Comparison of ENCODE assay signal across 8 cellular contexts in genomic region chr4:54657194-54657555, GRCh38. TPM values are rescaled to one million over a fixed set of nuclear protein-coding genes. Genes with fewer than 3 reads are reported as not detected.
DNase-seq lines count a peak whose midpoint lies in the region; ATAC-seq and TF ChIP-seq lines count a peak whose summit lies in the region.

No MANE protein-coding gene starts in this region.

- no peak for TF ChIP-seq CTCF in glutamatergic neuron (IDR thresholded peaks at IDR 0.05; ENCODE audit: partially characterized antibody, unreplicated experiment)

- H3K4me1 ChIP-seq in GM23248 (ENCODE audit: insufficient read depth) (peaks cover 25% of the 10 kb centered on the region), skeletal muscle satellite cell (ENCODE audit: control insufficient read depth, insufficient read depth, low read length) (peaks cover 31% of the 10 kb centered on the region)

- no peaks in the 10 kb centered on the region for H3K36me3 ChIP-seq in GM23248 (ENCODE audit: low read depth)
- no peaks in the 10 kb centered on the region for H3K36me3 ChIP-seq in skeletal muscle satellite cell (ENCODE audit: insufficient read depth, low read length)

- H2AFZ ChIP-seq in GM23248 = peak overlapping the region; percentile 70

- H3K4me3 ChIP-seq in GM23248 = peak overlapping the region; percentile 71
- H3K4me3 ChIP-seq in skeletal muscle satellite cell (ENCODE audit: low read length) = no peak overlapping the region

- no peak for DNase-seq in GM23248
- peak; percentile 87 for DNase-seq in NCI-H526 treated with DMSO at 0.1 percent for 48 hours (lab: John Stamatoyannopoulos, UW)
- no peak for DNase-seq in glutamatergic neuron
- no peak for DNase-seq in stimulated activated CD4-positive, alpha-beta T cell treated with anti-CD3 and anti-CD28 coated beads, Interleukin-4, amount 100 ng/mL, for 4 hours
- no peak for DNase-seq in activated effector memory CD4-positive, alpha-beta T cell treated with anti-CD3 and anti-CD28 coated beads, Interleukin-2, amount 50 U/mL, for 16 hours
- DNase-seq in sciatic nerve (ENCODE audit: low spot score) = no peak
- no peak for DNase-seq in KG1 (lab: John Stamatoyannopoulos, UW)

- peaks cover 9% of the 10 kb centered on the region for H3K4me1 Mint-ChIP-seq in glutamatergic neuron (ENCODE audit: low read depth, unreplicated experiment)

- H4K20me1 ChIP-seq in GM23248 (ENCODE audit: insufficient read depth) = no peaks in the 10 kb centered on the region

- in situ Hi-C loops in GM23248 (cut with MboI) = no loop called here

- H3K9me3 ChIP-seq in GM23248 (ENCODE audit: low read depth) = no peaks in the 10 kb centered on the region
- H3K9me3 ChIP-seq in skeletal muscle satellite cell (replicated peaks; ENCODE audit: low read length) = no peaks in the 10 kb centered on the region

- H3K36me3 Mint-ChIP-seq in glutamatergic neuron (ENCODE audit: unreplicated experiment) = no peaks in the 10 kb centered on the region

- peak overlapping the region; percentile 78 for H3K4me2 ChIP-seq in GM23248 (ENCODE audit: unreplicated experiment)
- peak overlapping the region; percentile 87 for H3K4me2 ChIP-seq in skeletal muscle satellite cell (ENCODE audit: low read length)

- peaks cover 18% of the 10 kb centered on the region for H3K27me3 Mint-ChIP-seq in glutamatergic neuron (ENCODE audit: unreplicated experiment)

- H3K9ac ChIP-seq in GM23248 = no peak overlapping the region
- H3K9ac ChIP-seq in skeletal muscle satellite cell (ENCODE audit: low read depth, low read length) = no peak overlapping the region

- no peaks in the 10 kb centered on the region for H3K9me2 ChIP-seq in GM23248 (ENCODE audit: insufficient read depth)

- H3K9me3 Mint-ChIP-seq in glutamatergic neuron (ENCODE audit: unreplicated experiment) = peaks cover 5% of the 10 kb centered on the region

- peak overlapping the region; percentile 79 for H3K4me3 Mint-ChIP-seq in glutamatergic neuron (ENCODE audit: unreplicated experiment)

- H3K79me2 ChIP-seq in GM23248 (ENCODE audit: insufficient read depth) = no peaks in the 10 kb centered on the region

- intact Hi-C loops in sciatic nerve (cut with DNase I) = no loop called here

- peaks cover 32% of the 10 kb centered on the region for H3F3A ChIP-seq in GM23248 (ENCODE audit: insufficient read depth)

- no peak overlapping the region for H3K27ac ChIP-seq in GM23248

- WGBS in GM23248 (ENCODE audit: low coverage in 1 of 2, low lambda C conversion rate in 2 of 2, missing lambda C conversion rate in 2 of 2), 2 experiments = 16 to 17% methylated on average over 20 to 25 of the region's 25 CpGs

- no peak overlapping the region for H3K27ac Mint-ChIP-seq in glutamatergic neuron (ENCODE audit: unreplicated experiment)

- no peak for ATAC-seq in sciatic nerve

- H3K27me3 ChIP-seq in GM23248 (replicated peaks; ENCODE audit: insufficient read depth) = peaks cover 12% of the 10 kb centered on the region; the same call in 1 of the 2 replicates
- peaks cover 73% of the 10 kb centered on the region for H3K27me3 ChIP-seq in skeletal muscle satellite cell (ENCODE audit: control insufficient read depth, insufficient read depth, low read length)

RNA-seq across cellular contexts. Expression of gene KIT, which starts 0.6 kb away (rescaled TPM):
- total RNA-seq in GM23248 (2014; rRNA removed; shearing (Covaris generic)) = 0.51 and 6.7 TPM in 2 replicates
- polyA plus RNA-seq in GM23248 (2016; fragmentation: Nextera tagmentation; extraction: Ambion mirVana) = 0.93 and 1.1 TPM in 2 replicates
- total RNA-seq in glutamatergic neuron (ENCODE audit: unreplicated experiment) = 3.0 TPM
- 0.25 and 0.87 TPM in 2 replicates for total RNA-seq in skeletal muscle satellite cell (2012; rRNA removed)
- total RNA-seq in sciatic nerve = 4.9 TPM
